Comparison of ENCODE assay signal across 8 cellular contexts in the genomic region with DNA sequence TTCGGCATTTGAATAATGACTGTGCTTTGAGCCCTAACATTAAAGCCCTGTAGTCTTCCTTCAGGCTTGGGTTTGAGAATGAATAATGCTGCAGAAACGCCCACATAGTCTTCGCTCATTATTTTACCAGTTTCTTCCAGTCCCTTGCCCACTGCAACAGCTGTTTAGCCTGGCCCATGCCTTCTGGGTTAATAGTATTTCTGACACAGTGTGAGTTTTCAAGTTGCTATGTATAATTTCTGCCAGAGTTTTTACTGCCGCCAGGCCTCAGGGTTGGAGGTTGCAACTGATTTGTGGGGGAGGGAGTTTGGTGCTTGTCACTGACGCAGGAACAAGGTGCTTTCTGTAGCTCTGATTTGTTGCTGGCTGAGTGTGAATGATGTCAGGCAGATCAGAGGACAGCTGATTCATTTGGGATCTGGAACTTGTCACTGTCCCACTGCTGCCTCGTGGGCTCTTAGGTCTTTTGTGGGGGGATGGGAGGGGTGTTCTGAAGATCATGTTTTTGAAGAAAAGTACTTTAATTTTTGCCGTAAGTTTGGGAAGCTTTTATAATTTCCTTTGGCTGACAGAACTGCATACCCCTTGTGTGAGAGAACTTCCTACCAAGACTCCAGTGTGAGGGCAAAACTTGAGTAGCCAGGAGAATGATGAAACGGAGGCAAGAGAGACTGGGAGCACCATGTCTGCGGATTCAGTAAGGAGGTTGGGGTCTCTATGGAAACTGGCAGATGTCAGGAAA.
DNase-seq lines count a peak whose midpoint lies in the region; ATAC-seq and TF ChIP-seq lines count a peak whose summit lies in the region.

No MANE protein-coding gene starts in this region.

- POLR2A ChIA-PET in OCI-LY7 (lab: Charles Lee): interaction anchor here (0.5 to 2.1 kb wide), 6 partner anchors 10 to 284 kb away, joined by 3 to 9 read pairs (median 4); no protein-coding TSS in a partner anchor

- H3K27ac ChIP-seq in parathyroid adenoma (no peak overlapping the region), OCI-LY7 (ENCODE audit: low read depth, low read length, poor library complexity, severe bottlenecking) (no peak overlapping the region)

- no peak for ATAC-seq in GM19463 (IDR thresholded peaks at IDR 0.05; ENCODE audit: unreplicated experiment)

- intact Hi-C loops in OCI-LY7 (cut with micrococcal nuclease; ENCODE audit: unreplicated experiment): no loop called here

- H3K9me2 ChIP-seq in OCI-LY7 (ENCODE audit: insufficient read depth, low read length): no peaks in the 10 kb centered on the region

- H2AFZ ChIP-seq in parathyroid adenoma (peak overlapping the region; percentile 33), OCI-LY7 (ENCODE audit: low read length) (no peak overlapping the region)

- H3K36me3 ChIP-seq in parathyroid adenoma (ENCODE audit: control insufficient read depth, insufficient read depth, low read length): no peaks in the 10 kb centered on the region
- H3K36me3 ChIP-seq in OCI-LY7 (ENCODE audit: insufficient read depth, low read length): peaks cover 12% of the 10 kb centered on the region

- H3K27me3 ChIP-seq in parathyroid adenoma (ENCODE audit: control insufficient read depth, insufficient read depth, low read length): no peaks in the 10 kb centered on the region

- CTCF ChIA-PET in OCI-LY7 (lab: Charles Lee; ENCODE audit: unreplicated experiment): no interaction called here

- H3K9me3 ChIP-seq in parathyroid adenoma (ENCODE audit: control insufficient read depth, low read length): no peaks in the 10 kb centered on the region
- H3K9me3 ChIP-seq in OCI-LY7 (ENCODE audit: low read length): no peaks in the 10 kb centered on the region

- no TSS peak for BruUV-seq in OCI-LY7 (replicated peaks; lab: Mats Ljungman, UMichigan)

- no peak for TF ChIP-seq CTCF in fibroblast of the aortic adventitia (IDR thresholded peaks at IDR 0.05; ENCODE audit: insufficient read depth, low read length)
- no peak for TF ChIP-seq CTCF in parathyroid adenoma (IDR thresholded peaks at IDR 0.05)
- TF ChIP-seq CTCF in OCI-LY7 (conservative IDR thresholded peaks at IDR 0.05; ENCODE audit: low read length): no peak

- in situ Hi-C loops in ACHN (cut with HindIII; ENCODE audit: low pct_ligation_motif_present, low pct_unique_long_range_greater_than_20kb, low sequenced_read_pairs): no loop called here

- no peak overlapping the region for H3K4me2 ChIP-seq in parathyroid adenoma (ENCODE audit: low read length)
- H3K4me2 ChIP-seq in OCI-LY7 (ENCODE audit: low read length): no peak overlapping the region

- H3K4me3 ChIP-seq in fibroblast of the aortic adventitia (ENCODE audit: low read depth, low read length) (peak overlapping the region; percentile 34), parathyroid adenoma (ENCODE audit: low read depth, low read length) (no peak overlapping the region), OCI-LY7 (ENCODE audit: low read depth, low read length, poor library complexity, severe bottlenecking) (no peak overlapping the region)

- no peak overlapping the region for H3K9ac ChIP-seq in parathyroid adenoma

- DNase-seq in EL: peak; percentile 95
- DNase-seq in NCI-H69 (lab: John Stamatoyannopoulos, UW): peak; percentile 63
- peak; percentile 95 for DNase-seq in fibroblast of the aortic adventitia (ENCODE audit: low read depth)
- no peak for DNase-seq in ACHN
- no peak for DNase-seq in OCI-LY7 (ENCODE audit: low spot score)
- DNase-seq in activated CD4-positive, alpha-beta T cell treated with anti-CD3 and anti-CD28 coated beads, Interleukin-2, amount 50 U/mL, for 4 hours: no peak

- H4K20me1 ChIP-seq in OCI-LY7 (ENCODE audit: insufficient read depth, low read length): no peaks in the 10 kb centered on the region; the same call in 1 of the 2 replicates

- H3K79me2 ChIP-seq in parathyroid adenoma: no peaks in the 10 kb centered on the region
- H3K79me2 ChIP-seq in OCI-LY7 (ENCODE audit: insufficient read depth, low read depth, low read length): 0 out of 2 replicates have a peak, but pooled peaks cover 4% of the 10 kb centered on the region

- no peaks in the 10 kb centered on the region for H3K4me1 ChIP-seq in parathyroid adenoma
- H3K4me1 ChIP-seq in OCI-LY7 (ENCODE audit: insufficient read depth, low read length, poor library complexity, severe bottlenecking): no peaks in the 10 kb centered on the region

Comparison
In these comparisons a context has a peak if more than half of its experiments do, and no peak if none do; other contexts are left out.
1. DNase-seq: peak in EL (single experiment), NCI-H69 (single experiment) and fibroblast of the aortic adventitia (single experiment); none in ACHN (single experiment), OCI-LY7 (single experiment) and activated CD4-positive, alpha-beta T cell treated with anti-CD3 and anti-CD28 coated beads, Interleukin-2, amount 50 U/mL, for 4 hours (0 of 2).